In the genomic region with DNA sequence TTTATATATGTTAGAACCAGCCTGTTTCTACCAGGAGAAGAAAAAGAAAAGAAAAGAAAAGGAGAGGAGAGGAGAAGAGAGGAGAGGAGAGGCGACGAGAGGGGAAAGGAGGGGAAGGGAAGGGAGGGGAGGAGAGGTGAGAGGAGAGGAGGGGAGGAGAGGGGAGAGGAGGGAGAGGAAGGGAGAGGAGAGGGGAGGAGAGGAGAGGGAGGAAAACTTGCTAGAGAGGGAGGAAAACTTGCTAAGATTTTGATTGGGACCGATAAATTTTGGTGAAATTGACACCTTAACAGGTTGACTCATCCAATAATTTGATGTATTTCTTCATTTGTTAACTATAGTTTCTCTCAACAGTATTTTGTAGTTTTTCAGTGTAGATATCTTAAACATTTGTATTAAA, we compare ENCODE assay signal across 7 cellular contexts.
"Had no signal": no experiment of that assay in that cellular context is flagged by ENCODE, and none has a peak within 500 bp of the region (broad histone marks: within the 10 kb centered on the region; RNA-seq: fewer than 3 reads in every experiment).

No MANE protein-coding gene starts in this region.

- ATAC-seq: GM12878 had no signal

- H3K4me3 ChIP-seq: GM12878 had no signal

- FAIRE-seq: GM12878, GM12891, GM12892, GM18507, GM19239 had no signal

- DNase-seq: GDM1, GF-D8 had no signal
